Comparison of ENCODE assay signal across 8 cellular contexts in genomic region chrX:140762061-140762460, GRCh38. TPM values are rescaled to one million over a fixed set of nuclear protein-coding genes. Genes with fewer than 3 reads are reported as not detected.
DNase-seq lines count a peak whose midpoint lies in the region; ATAC-seq and TF ChIP-seq lines count a peak whose summit lies in the region.

No MANE protein-coding gene starts in this region.

- H3K9me3 Mint-ChIP-seq in activated naive CD8-positive, alpha-beta T cell treated with anti-CD3 and anti-CD28 coated beads, Interleukin-2, amount 50 U/mL, for 24 hours = no peaks in the 10 kb centered on the region
- H3K9me3 Mint-ChIP-seq in activated naive CD8-positive, alpha-beta T cell treated with anti-CD3 and anti-CD28 coated beads for 36 hours = no peaks in the 10 kb centered on the region

- H3K4me3 ChIP-seq in GM23248 (peak overlapping the region; percentile 48; the same call in 1 of the 2 replicates), Loucy (ENCODE audit: low read length, poor library complexity, severe bottlenecking) (no peak overlapping the region), WI38 (ENCODE audit: low read depth, low read length) (no peak overlapping the region), ovary (no peak overlapping the region)

- intact Hi-C loops in ovary (cut with DNase I) = loop anchor here in 1 of 4 donors (5.0 kb wide), 1 partner anchor 1320 kb away; no protein-coding TSS in a partner anchor

- no peaks in the 10 kb centered on the region for H3K36me3 Mint-ChIP-seq in activated naive CD8-positive, alpha-beta T cell treated with anti-CD3 and anti-CD28 coated beads, Interleukin-2, amount 50 U/mL, for 24 hours (ENCODE audit: low read depth)
- H3K36me3 Mint-ChIP-seq in activated naive CD8-positive, alpha-beta T cell treated with anti-CD3 and anti-CD28 coated beads for 36 hours = no peaks in the 10 kb centered on the region

- H3K27ac ChIP-seq in GM23248 = no peak overlapping the region
- no peak overlapping the region for H3K27ac ChIP-seq in foreskin keratinocyte
- no peak overlapping the region for H3K27ac ChIP-seq in ovary

- H3K27ac Mint-ChIP-seq in activated naive CD8-positive, alpha-beta T cell treated with anti-CD3 and anti-CD28 coated beads, Interleukin-2, amount 50 U/mL, for 24 hours = no peak overlapping the region
- no peak overlapping the region for H3K27ac Mint-ChIP-seq in activated naive CD8-positive, alpha-beta T cell treated with anti-CD3 and anti-CD28 coated beads for 36 hours

- H3K4me3 Mint-ChIP-seq in activated naive CD8-positive, alpha-beta T cell treated with anti-CD3 and anti-CD28 coated beads, Interleukin-2, amount 50 U/mL, for 24 hours = no peak overlapping the region
- no peak overlapping the region for H3K4me3 Mint-ChIP-seq in activated naive CD8-positive, alpha-beta T cell treated with anti-CD3 and anti-CD28 coated beads for 36 hours

- H3K4me1 ChIP-seq in GM23248 (ENCODE audit: insufficient read depth) = peaks cover 5% of the 10 kb centered on the region
- no peaks in the 10 kb centered on the region for H3K4me1 ChIP-seq in Loucy (ENCODE audit: insufficient read depth, low read length, poor library complexity, severe bottlenecking)
- no peaks in the 10 kb centered on the region for H3K4me1 ChIP-seq in foreskin keratinocyte
- H3K4me1 ChIP-seq in ovary (ENCODE audit: insufficient read depth) = no peaks in the 10 kb centered on the region

- H4K20me1 ChIP-seq in GM23248 (ENCODE audit: insufficient read depth) = no peaks in the 10 kb centered on the region
- no peaks in the 10 kb centered on the region for H4K20me1 ChIP-seq in Loucy (ENCODE audit: insufficient read depth, low read length, poor library complexity, severe bottlenecking)

- H3K27me3 Mint-ChIP-seq in activated naive CD8-positive, alpha-beta T cell treated with anti-CD3 and anti-CD28 coated beads, Interleukin-2, amount 50 U/mL, for 24 hours = peaks cover 14% of the 10 kb centered on the region
- peaks cover 24% of the 10 kb centered on the region for H3K27me3 Mint-ChIP-seq in activated naive CD8-positive, alpha-beta T cell treated with anti-CD3 and anti-CD28 coated beads for 36 hours

- in situ Hi-C loops in GM23248 (cut with MboI) = no loop called here

- TF ChIP-seq CTCF in Loucy (conservative IDR thresholded peaks at IDR 0.05; ENCODE audit: low read length) (peak; percentile 63), WI38 (IDR thresholded peaks at IDR 0.05; ENCODE audit: low read depth, low read length) (peak; percentile 74), foreskin keratinocyte (conservative IDR thresholded peaks at IDR 0.05) (peak; percentile 54), ovary (IDR thresholded peaks at IDR 0.05) (peak in 2 of 3 donors; percentile 26)

- H3K4me2 ChIP-seq in GM23248 (ENCODE audit: unreplicated experiment) (peak overlapping the region; percentile 58), Loucy (ENCODE audit: low read depth, low read length, poor library complexity, severe bottlenecking) (no peak overlapping the region)

- H2AFZ ChIP-seq in GM23248 = peak overlapping the region; percentile 89
- H2AFZ ChIP-seq in Loucy (ENCODE audit: low read length) = no peak overlapping the region

- peaks cover 17% of the 10 kb centered on the region; the same call in 1 of the 2 replicates for H3F3A ChIP-seq in GM23248 (ENCODE audit: insufficient read depth)
- no peaks in the 10 kb centered on the region for H3F3A ChIP-seq in Loucy (ENCODE audit: low read depth)

- no peak for ATAC-seq in activated naive CD8-positive, alpha-beta T cell treated with anti-CD3 and anti-CD28 coated beads, Interleukin-2, amount 50 U/mL, for 24 hours
- ATAC-seq in foreskin keratinocyte = peak; percentile 48

- TF ChIP-seq POLR2A in ovary (IDR thresholded peaks at IDR 0.05) = no peak

- no peak for TF ChIP-seq EP300 in ovary (IDR thresholded peaks at IDR 0.05)

- H3K4me1 Mint-ChIP-seq in activated naive CD8-positive, alpha-beta T cell treated with anti-CD3 and anti-CD28 coated beads, Interleukin-2, amount 50 U/mL, for 24 hours = peaks cover 7% of the 10 kb centered on the region
- H3K4me1 Mint-ChIP-seq in activated naive CD8-positive, alpha-beta T cell treated with anti-CD3 and anti-CD28 coated beads for 36 hours = peaks cover 3% of the 10 kb centered on the region

- H3K9me3 ChIP-seq in GM23248 (ENCODE audit: low read depth) (no peaks in the 10 kb centered on the region), Loucy (ENCODE audit: insufficient read depth, low read depth, low read length) (no peaks in the 10 kb centered on the region), ovary (no peaks in the 10 kb centered on the region)

- H3K36me3 ChIP-seq in GM23248 (ENCODE audit: low read depth) = no peaks in the 10 kb centered on the region
- no peaks in the 10 kb centered on the region for H3K36me3 ChIP-seq in Loucy (ENCODE audit: insufficient read depth, low read length)
- H3K36me3 ChIP-seq in ovary = no peaks in the 10 kb centered on the region

- WGBS in GM23248 (ENCODE audit: low coverage in 1 of 2, low lambda C conversion rate in 2 of 2, missing lambda C conversion rate in 2 of 2), 2 experiments = 0 to 3% methylated on average over 6 to 7 of the region's 7 CpGs
- 1 to 4% (median 4%) methylated on average over 7 of the region's 7 CpGs for WGBS in ovary, 3 donors

- peak; percentile 11 for DNase-seq in activated naive CD8-positive, alpha-beta T cell treated with anti-CD3 and anti-CD28 coated beads, Interleukin-2, amount 50 U/mL, for 24 hours
- DNase-seq in activated naive CD8-positive, alpha-beta T cell treated with anti-CD3 and anti-CD28 coated beads for 36 hours = no peak
- DNase-seq in GM23248 = peak; percentile 72
- DNase-seq in foreskin keratinocyte = peak in 1 of 2 donors; percentile 13
- DNase-seq in ovary = peak in 2 of 5 donors; percentile 23 to 32
- no peak for DNase-seq in T1000 (lab: John Stamatoyannopoulos, UW)

- H3K27me3 ChIP-seq in GM23248 (replicated peaks; ENCODE audit: insufficient read depth) (no peaks in the 10 kb centered on the region), Loucy (ENCODE audit: insufficient read depth, low read length, poor library complexity, severe bottlenecking) (no peaks in the 10 kb centered on the region), foreskin keratinocyte (peaks cover 5% of the 10 kb centered on the region), ovary (no peaks in the 10 kb centered on the region)

- H3K79me2 ChIP-seq in GM23248 (ENCODE audit: insufficient read depth) = peaks cover 22% of the 10 kb centered on the region
- no peaks in the 10 kb centered on the region for H3K79me2 ChIP-seq in Loucy (ENCODE audit: insufficient read depth, low read length)

- no peak overlapping the region for H3K9ac ChIP-seq in GM23248
- H3K9ac ChIP-seq in Loucy (ENCODE audit: low read depth, low read length, poor library complexity, severe bottlenecking) = no peak overlapping the region

- H3K9me2 ChIP-seq in GM23248 (ENCODE audit: insufficient read depth) (no peaks in the 10 kb centered on the region), Loucy (replicated peaks; ENCODE audit: low read depth, low read length) (no peaks in the 10 kb centered on the region)

RNA-seq across cellular contexts. Expression of gene LINC00632, which starts 52.5 kb away (rescaled TPM):
- under 1 TPM in 1 of 2 experiments, not detected in 1; 0.02 TPM for total RNA-seq in activated naive CD8-positive, alpha-beta T cell treated with anti-CD3 and anti-CD28 coated beads for 36 hours
- 17.7 and 20.6 TPM in 2 replicates for total RNA-seq in GM23248 (2014; rRNA removed; shearing (Covaris generic))
- polyA plus RNA-seq in GM23248 (2016; fragmentation: Nextera tagmentation; extraction: Ambion mirVana) = 36.7 and 40.7 TPM in 2 replicates
- total RNA-seq in foreskin keratinocyte = 0.24 TPM in 1 of 2 replicates, not detected in the other
- polyA plus RNA-seq in foreskin keratinocyte = not detected in 2 replicates
- total RNA-seq in ovary = 10 to 100 TPM; 14.2 to 72.9 (median 22.6) TPM
- polyA plus RNA-seq in ovary = 1 to 10 TPM; 1.8 to 2.3 TPM

Comparison
In these comparisons a context has a peak if more than half of its experiments do, and no peak if none do; other contexts are left out.
1. DNase-seq: peak in activated naive CD8-positive, alpha-beta T cell treated with anti-CD3 and anti-CD28 coated beads, Interleukin-2, amount 50 U/mL, for 24 hours (single experiment) and GM23248 (single experiment); none in activated naive CD8-positive, alpha-beta T cell treated with anti-CD3 and anti-CD28 coated beads for 36 hours (single experiment) and T1000 (single experiment).
2. RNA of gene LINC00632, which starts 52.5 kb away (total RNA-seq): 14.2 to 72.9 TPM in ovary and 17.7 to 20.6 TPM in GM23248; 0.02 TPM in activated naive CD8-positive, alpha-beta T cell treated with anti-CD3 and anti-CD28 coated beads for 36 hours and 0.24 TPM in foreskin keratinocyte; every median in the first group is over 10 times any median in the second.
3. Peak in every context shown above with its lines, with median percentiles within 50 percentile points of each other: CTCF ChIP-seq.